In the genomic region with DNA sequence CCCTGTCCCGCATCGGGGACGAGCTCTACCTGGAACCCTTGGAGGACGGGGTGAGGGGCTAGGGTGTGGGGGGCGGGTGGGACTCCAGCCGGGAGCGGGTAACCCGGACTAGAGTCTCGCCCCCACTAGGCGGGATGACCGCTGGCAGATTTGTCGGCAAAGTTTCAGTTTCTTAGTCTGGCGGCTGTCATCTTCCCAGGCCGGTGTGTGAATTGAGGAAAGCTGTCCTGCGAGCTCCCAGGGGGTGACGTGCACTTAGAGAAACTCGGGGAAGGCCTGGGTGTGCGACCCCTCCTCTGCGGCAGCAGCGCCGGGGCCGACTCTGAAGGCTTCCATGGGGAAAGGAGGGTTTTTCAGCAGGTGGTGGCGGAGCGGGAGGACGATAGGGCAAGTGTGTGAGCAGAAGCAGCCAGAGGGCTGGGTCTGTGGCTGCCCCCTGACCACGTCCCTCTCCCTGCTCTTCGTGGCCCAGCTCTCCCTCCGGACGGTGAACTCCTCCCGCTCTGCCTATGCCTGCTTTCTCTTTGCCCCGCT, we compare ENCODE assay signal across 6 cellular contexts. TPM values are rescaled to one million over a fixed set of nuclear protein-coding genes. Genes with fewer than 3 reads are reported as not detected.
DNase-seq lines count a peak whose midpoint lies in the region; ATAC-seq lines count a peak whose summit lies in the region.

No MANE protein-coding gene starts in this region.

- peak overlapping the region; percentile 57 for H3K9ac ChIP-seq in muscle layer of colon (ENCODE audit: low read length)

- DNase-seq in activated CD8-positive, alpha-beta T cell treated with anti-CD3 and anti-CD28 coated beads, Interleukin-2, amount 10 ng/mL, durations not matched to agents 7 days and 5 days = no peak
- no peak for DNase-seq in GM03348 (ENCODE audit: low spot score)
- DNase-seq in activated CD4-positive, alpha-beta T cell treated with anti-CD3 and anti-CD28 coated beads, Interleukin-2, amount 50 U/mL, for 48 hours = no peak
- no peak for DNase-seq in kidney glomerular epithelial cell (lab: John Stamatoyannopoulos, UW)

- POLR2A ChIA-PET in activated CD8-positive, alpha-beta T cell treated with anti-CD3 and anti-CD28 coated beads, Interleukin-2, amount 10 ng/mL, durations not matched to agents 7 days and 5 days (lab: Charles Lee) = interaction anchor here (0.5 to 2.6 kb wide), 15 partner anchors 9 to 219 kb away, joined by 3 to 33 read pairs (median 4); a partner anchor contains a TSS

- peaks cover 13% of the 10 kb centered on the region for H3K4me1 ChIP-seq in muscle layer of colon (ENCODE audit: insufficient read depth, low read length)

- no peaks in the 10 kb centered on the region for H3K9me3 Mint-ChIP-seq in activated CD8-positive, alpha-beta T cell treated with anti-CD3 and anti-CD28 coated beads, Interleukin-2, amount 10 ng/mL, durations not matched to agents 7 days and 5 days (ENCODE audit: insufficient read depth)

- H3K9me3 ChIP-seq in muscle layer of colon (ENCODE audit: low read length) = no peaks in the 10 kb centered on the region

- CTCF ChIA-PET in activated CD8-positive, alpha-beta T cell treated with anti-CD3 and anti-CD28 coated beads, Interleukin-2, amount 10 ng/mL, durations not matched to agents 7 days and 5 days (lab: Charles Lee) = interaction anchor here (0.7 to 31.4 kb wide), 11 partner anchors 9 to 130 kb away, joined by 3 to 998 read pairs (median 7); a partner anchor contains a TSS

- H3K36me3 ChIP-seq in muscle layer of colon (ENCODE audit: insufficient read depth, low read length) = no peaks in the 10 kb centered on the region

- H3K4me3 ChIP-seq in muscle layer of colon (ENCODE audit: low read depth in 1 of 2, low read length in 2 of 2) = peak overlapping the region; percentile 77 to 98

- H3K4me3 Mint-ChIP-seq in activated CD8-positive, alpha-beta T cell treated with anti-CD3 and anti-CD28 coated beads, Interleukin-2, amount 10 ng/mL, durations not matched to agents 7 days and 5 days = peak overlapping the region; percentile 97

- peaks cover 37% of the 10 kb centered on the region for H3K36me3 Mint-ChIP-seq in activated CD8-positive, alpha-beta T cell treated with anti-CD3 and anti-CD28 coated beads, Interleukin-2, amount 10 ng/mL, durations not matched to agents 7 days and 5 days (ENCODE audit: low read depth)

- peak overlapping the region; percentile 83 for H3K27ac Mint-ChIP-seq in activated CD8-positive, alpha-beta T cell treated with anti-CD3 and anti-CD28 coated beads, Interleukin-2, amount 10 ng/mL, durations not matched to agents 7 days and 5 days

- H3K4me1 Mint-ChIP-seq in activated CD8-positive, alpha-beta T cell treated with anti-CD3 and anti-CD28 coated beads, Interleukin-2, amount 10 ng/mL, durations not matched to agents 7 days and 5 days (ENCODE audit: low read depth) = peaks cover 57% of the 10 kb centered on the region

- H3K27me3 ChIP-seq in muscle layer of colon (ENCODE audit: control insufficient read depth in 1 of 2, insufficient read depth in 2 of 2, low read length in 2 of 2) = no peaks in the 10 kb centered on the region

- peak; percentile 14 for ATAC-seq in GM21447 (IDR thresholded peaks at IDR 0.05; ENCODE audit: unreplicated experiment)
- peak; percentile 3 for ATAC-seq in activated CD8-positive, alpha-beta T cell treated with anti-CD3 and anti-CD28 coated beads, Interleukin-2, amount 10 ng/mL, durations not matched to agents 7 days and 5 days

- H3K27ac ChIP-seq in muscle layer of colon (ENCODE audit: low read depth, low read length) = peak overlapping the region; percentile 89

- no peaks in the 10 kb centered on the region for H3K27me3 Mint-ChIP-seq in activated CD8-positive, alpha-beta T cell treated with anti-CD3 and anti-CD28 coated beads, Interleukin-2, amount 10 ng/mL, durations not matched to agents 7 days and 5 days (ENCODE audit: low read depth)

RNA-seq across cellular contexts. Expression of a gene that starts 0.5 kb away (rescaled TPM):
- total RNA-seq in activated CD8-positive, alpha-beta T cell treated with anti-CD3 and anti-CD28 coated beads, Interleukin-2, amount 10 ng/mL, durations not matched to agents 7 days and 5 days = 10 to 100 TPM; 59.5 to 60.4 TPM

RNA-seq across cellular contexts. Expression of a gene that starts 9.4 kb away (rescaled TPM):
- 100 to 1,000 TPM; 429 to 434 TPM for total RNA-seq in activated CD8-positive, alpha-beta T cell treated with anti-CD3 and anti-CD28 coated beads, Interleukin-2, amount 10 ng/mL, durations not matched to agents 7 days and 5 days

RNA-seq across cellular contexts. Expression of a gene that starts 11.6 kb away (rescaled TPM):
- 100 to 1,000 TPM; 345 to 352 TPM for total RNA-seq in activated CD8-positive, alpha-beta T cell treated with anti-CD3 and anti-CD28 coated beads, Interleukin-2, amount 10 ng/mL, durations not matched to agents 7 days and 5 days

RNA-seq across cellular contexts. Expression of a gene that starts 18.9 kb away (rescaled TPM):
- total RNA-seq in activated CD8-positive, alpha-beta T cell treated with anti-CD3 and anti-CD28 coated beads, Interleukin-2, amount 10 ng/mL, durations not matched to agents 7 days and 5 days = under 1 TPM; 0.29 to 0.50 TPM

RNA-seq across cellular contexts. Expression of a gene that starts 23.2 kb away (rescaled TPM):
- total RNA-seq in activated CD8-positive, alpha-beta T cell treated with anti-CD3 and anti-CD28 coated beads, Interleukin-2, amount 10 ng/mL, durations not matched to agents 7 days and 5 days = 1 to 10 TPM; 4.8 to 4.9 TPM
